9 cellular contexts compared by ENCODE assay signal in the genomic region with DNA sequence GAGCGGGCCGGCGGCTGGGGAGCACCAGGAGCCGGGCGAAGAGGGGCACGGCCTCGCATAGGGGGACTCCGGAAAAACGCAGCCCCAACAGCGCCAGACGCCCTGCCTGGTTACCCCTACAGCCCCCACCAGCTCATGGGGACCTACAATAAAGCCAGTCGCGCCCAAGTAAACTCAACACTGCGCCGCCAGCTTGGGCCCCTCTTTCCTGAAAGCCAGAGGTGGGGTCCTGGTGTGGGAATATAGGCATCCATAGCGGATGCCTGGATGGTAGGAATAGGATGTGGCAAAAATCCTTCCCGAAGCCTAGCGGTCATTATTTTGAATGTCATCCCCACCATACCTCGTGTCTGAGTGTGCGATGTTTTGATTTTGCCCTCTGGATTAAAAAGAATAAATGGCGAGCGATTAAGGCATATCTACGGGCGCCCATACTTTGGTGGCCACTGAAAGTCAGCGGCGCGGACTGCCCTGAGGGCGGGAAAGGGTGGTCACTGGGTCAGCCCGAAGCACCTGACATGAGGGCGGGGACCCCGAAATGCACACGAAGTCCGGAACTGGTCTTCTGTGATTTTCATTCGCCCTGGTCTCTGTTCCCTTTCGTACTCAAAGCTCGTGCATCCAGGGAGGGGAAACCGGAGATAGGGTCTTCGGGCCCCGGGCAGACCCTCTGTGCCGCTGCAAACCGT.
DNase-seq lines count a peak whose midpoint lies in the region; ATAC-seq, FAIRE-seq and TF ChIP-seq lines count a peak whose summit lies in the region.
"Had no signal": no experiment of that assay in that cellular context is flagged by ENCODE, and none has a peak within 500 bp of the region (broad histone marks: within the 10 kb centered on the region; RNA-seq: fewer than 3 reads in every experiment).

A gene with protein sequence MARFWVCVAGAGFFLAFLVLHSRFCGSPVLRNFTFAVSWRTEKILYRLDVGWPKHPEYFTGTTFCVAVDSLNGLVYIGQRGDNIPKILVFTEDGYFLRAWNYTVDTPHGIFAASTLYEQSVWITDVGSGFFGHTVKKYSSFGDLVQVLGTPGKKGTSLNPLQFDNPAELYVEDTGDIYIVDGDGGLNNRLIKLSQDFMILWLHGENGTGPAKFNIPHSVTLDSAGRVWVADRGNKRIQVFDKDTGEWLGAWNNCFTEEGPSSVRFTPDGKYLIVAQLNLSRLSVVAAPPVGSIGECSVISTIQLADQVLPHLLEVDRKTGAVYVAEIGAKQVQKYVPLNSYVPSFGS (plus strand): TSS at position 577 of the 689 bp plus-strand sequence. CDS start 184 bp downstream, outside the sequence.
A gene (minus strand): TSS at position 210 of the 689 bp plus-strand sequence. CDS start 847 bp downstream, outside the sequence.

- ATAC-seq in GM19025 (IDR thresholded peaks at IDR 0.05; ENCODE audit: low read depth, unreplicated experiment): peak; percentile 65
- peak; percentile 77 for ATAC-seq in HG03354 (IDR thresholded peaks at IDR 0.05; ENCODE audit: poor library complexity, severe bottlenecking, unreplicated experiment)

- TF ChIP-seq CTCF in AG09309 (IDR thresholded peaks at IDR 0.05; ENCODE audit: control insufficient read depth, insufficient read depth, low read depth, low read length, missing control alignments): no peak

- H3K4me3 ChIP-seq in AG09309 (ENCODE audit: control insufficient read depth, low read depth, low read length): peak within 1 kb of the TSS; percentile 74

- peak; percentile 78 for FAIRE-seq in colon (lab: Jason Lieb, UNC)
- FAIRE-seq: TTC549 had no signal

- DNase-seq in AG09309 (ENCODE audit: low read depth) (peak; percentile 87), NCI-H524 (lab: John Stamatoyannopoulos, UW) (peak; percentile 79 to 85), kidney tubule cell (ENCODE audit: low spot score) (peak; percentile 95)
- peak; percentile 77 to 78 for DNase-seq in activated CD4-positive, alpha-beta T cell treated with anti-CD3 and anti-CD28 coated beads for 4 hours
- DNase-seq in stimulated activated CD4-positive, alpha-beta T cell treated with anti-CD3 and anti-CD28 coated beads, Interleukin-1b, Interleukin-23, amount 100 ng/mL, for 24 hours (ENCODE audit: low read depth in 4 of 4, low spot score in 1 of 4): peak; percentile 55 to 73 (median 63)

Comparison
In these comparisons a context has a peak if more than half of its experiments do, and no peak if none do; other contexts are left out.
1. Peak in every context shown above with its lines: DNase-seq, ATAC-seq and H3K4me3 ChIP-seq.